In the genomic region with DNA sequence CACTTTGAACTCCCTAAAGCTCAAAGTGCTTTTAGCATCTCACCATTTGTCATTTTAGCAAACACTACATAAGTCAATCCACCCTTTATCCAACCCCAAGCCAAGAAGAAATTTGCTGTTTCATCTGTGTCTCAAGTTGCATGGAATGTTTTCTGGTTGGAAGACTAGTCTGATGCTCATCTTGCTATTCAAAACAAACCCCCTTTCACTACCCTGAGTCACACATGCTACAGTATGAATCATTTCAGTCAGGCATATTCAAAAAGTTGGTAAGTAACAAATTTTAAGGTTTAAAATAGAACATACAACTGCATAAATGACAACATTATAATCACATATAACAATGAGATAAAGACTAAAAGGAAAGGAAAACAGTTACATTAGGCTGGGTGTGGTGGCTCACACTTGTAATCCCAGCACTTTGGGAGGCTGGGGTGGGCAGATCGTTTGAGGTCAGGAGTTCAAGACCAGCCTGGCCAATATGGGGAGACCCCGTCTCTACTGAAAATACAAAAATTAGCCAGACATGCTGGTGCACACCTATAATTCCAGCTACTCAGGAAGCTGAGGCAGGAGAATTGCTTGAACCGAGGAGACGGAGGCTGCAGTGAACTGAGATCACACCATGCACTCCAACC, we compare ENCODE assay signal across 10 cellular contexts. TPM values are rescaled to one million over a fixed set of nuclear protein-coding genes. Genes with fewer than 3 reads are reported as not detected.
DNase-seq lines count a peak whose midpoint lies in the region; ATAC-seq, FAIRE-seq and TF ChIP-seq lines count a peak whose summit lies in the region.
"Had no signal": no experiment of that assay in that cellular context is flagged by ENCODE, and none has a peak within 500 bp of the region (broad histone marks: within the 10 kb centered on the region; RNA-seq: fewer than 3 reads in every experiment).

No MANE protein-coding gene starts in this region.

- H3K36me3 Mint-ChIP-seq in activated T-cell treated with anti-CD3 and anti-CD28 coated beads, Interleukin-2, amount 50 U/mL, for 4 hours (ENCODE audit: insufficient read depth): peaks cover 20% of the 10 kb centered on the region
- H3K36me3 Mint-ChIP-seq in T-helper 1 cell treated with Interleukin-12 subunit alpha and Interleukin-12 subunit beta and Interleukin-4 antibody, amounts not matched to agents 30 μg/mL and 1 μg/mL, for 36 hours (ENCODE audit: low read depth): peaks cover 30% of the 10 kb centered on the region
- H3K36me3 Mint-ChIP-seq in stimulated activated naive CD8-positive, alpha-beta T cell treated with anti-CD3 and anti-CD28 coated beads, Interleukin-15, Interleukin-2, amounts not matched to agents 100 ng/mL and 50 ng/mL, for 24 hours (ENCODE audit: low read depth): peaks cover 51% of the 10 kb centered on the region

- TF ChIP-seq POLR2A in GM12891 (IDR thresholded peaks at IDR 0.05; ENCODE audit: low read depth, low read length): no peak

- H3K79me2 ChIP-seq in fibroblast of lung (ENCODE audit: control insufficient read depth, insufficient read depth, low read length): peaks cover 11% of the 10 kb centered on the region

- no peak for DNase-seq in activated T-cell treated with anti-CD3 and anti-CD28 coated beads, Interleukin-2, amount 50 U/mL, for 4 hours
- no peak for DNase-seq in activated T-cell treated with anti-CD3 and anti-CD28 coated beads, Interleukin-2, amount 50 U/mL, for 1 hour
- DNase-seq in fibroblast of lung (ENCODE audit: low read depth in 2 of 2) (peak; percentile 96 to 98), GM12891 (ENCODE audit: insufficient read length, low spot score) (no peak)
- DNase-seq: CD4-positive, CD25-positive, alpha-beta regulatory T cell had no signal

- H3K4me1 Mint-ChIP-seq in activated T-cell treated with anti-CD3 and anti-CD28 coated beads, Interleukin-2, amount 50 U/mL, for 4 hours (ENCODE audit: low read depth): peaks cover 25% of the 10 kb centered on the region
- peaks cover 25% of the 10 kb centered on the region for H3K4me1 Mint-ChIP-seq in T-helper 1 cell treated with Interleukin-12 subunit alpha and Interleukin-12 subunit beta and Interleukin-4 antibody, amounts not matched to agents 30 μg/mL and 1 μg/mL, for 36 hours (ENCODE audit: low read depth)
- peaks cover 27% of the 10 kb centered on the region for H3K4me1 Mint-ChIP-seq in stimulated activated naive CD8-positive, alpha-beta T cell treated with anti-CD3 and anti-CD28 coated beads, Interleukin-15, Interleukin-2, amounts not matched to agents 100 ng/mL and 50 ng/mL, for 24 hours (ENCODE audit: low read depth)

- H2AFZ ChIP-seq in fibroblast of lung (ENCODE audit: low read length): no peak overlapping the region

- no peak for TF ChIP-seq CTCF in fibroblast of lung (conservative IDR thresholded peaks at IDR 0.05 in 1 of 2, IDR thresholded peaks at IDR 0.05 in 1 of 2; ENCODE audit: low read depth in 1 of 2, low read length in 2 of 2)

- H3K27ac Mint-ChIP-seq in T-helper 1 cell treated with Interleukin-12 subunit alpha and Interleukin-12 subunit beta and Interleukin-4 antibody, amounts not matched to agents 30 μg/mL and 1 μg/mL, for 36 hours: peak overlapping the region; percentile 52
- H3K27ac Mint-ChIP-seq in stimulated activated naive CD8-positive, alpha-beta T cell treated with anti-CD3 and anti-CD28 coated beads, Interleukin-15, Interleukin-2, amounts not matched to agents 100 ng/mL and 50 ng/mL, for 24 hours: peak overlapping the region; percentile 26

- FAIRE-seq in GM12891 (lab: Jason Lieb, UNC): no peak

- ATAC-seq in activated T-cell treated with anti-CD3 and anti-CD28 coated beads, Interleukin-2, amount 50 U/mL, for 4 hours: peak; percentile 91 to 94
- no peak for ATAC-seq in HG02571 (IDR thresholded peaks at IDR 0.05; ENCODE audit: unreplicated experiment)
- no peak for ATAC-seq in GM21390 (IDR thresholded peaks at IDR 0.05; ENCODE audit: unreplicated experiment)

- H3K4me3 Mint-ChIP-seq in activated T-cell treated with anti-CD3 and anti-CD28 coated beads, Interleukin-2, amount 50 U/mL, for 4 hours: no peak overlapping the region
- H3K4me3 Mint-ChIP-seq in T-helper 1 cell treated with Interleukin-12 subunit alpha and Interleukin-12 subunit beta and Interleukin-4 antibody, amounts not matched to agents 30 μg/mL and 1 μg/mL, for 36 hours: no peak overlapping the region
- H3K4me3 Mint-ChIP-seq in stimulated activated naive CD8-positive, alpha-beta T cell treated with anti-CD3 and anti-CD28 coated beads, Interleukin-15, Interleukin-2, amounts not matched to agents 100 ng/mL and 50 ng/mL, for 24 hours: peak overlapping the region; percentile 8

- H3K27ac ChIP-seq in fibroblast of lung (ENCODE audit: insufficient read depth, low read length): peak overlapping the region; percentile 87
- H3K27ac ChIP-seq: SK-N-MC had no signal

- no peaks in the 10 kb centered on the region for H4K20me1 ChIP-seq in fibroblast of lung (ENCODE audit: control insufficient read depth, extremely low read depth, insufficient read depth, low read length)

- H3K4me2 ChIP-seq in fibroblast of lung (ENCODE audit: extremely low read depth, insufficient read depth, low read length): peak overlapping the region; percentile 58

- H3K9ac ChIP-seq in fibroblast of lung (ENCODE audit: insufficient read depth, low read length): no peak overlapping the region

- H3K36me3 ChIP-seq in fibroblast of lung (ENCODE audit: control insufficient read depth, insufficient read depth, low read length): no peaks in the 10 kb centered on the region

- H3K9me3 Mint-ChIP-seq in activated T-cell treated with anti-CD3 and anti-CD28 coated beads, Interleukin-2, amount 50 U/mL, for 4 hours: no peaks in the 10 kb centered on the region
- no peaks in the 10 kb centered on the region for H3K9me3 Mint-ChIP-seq in T-helper 1 cell treated with Interleukin-12 subunit alpha and Interleukin-12 subunit beta and Interleukin-4 antibody, amounts not matched to agents 30 μg/mL and 1 μg/mL, for 36 hours
- H3K9me3 Mint-ChIP-seq in stimulated activated naive CD8-positive, alpha-beta T cell treated with anti-CD3 and anti-CD28 coated beads, Interleukin-15, Interleukin-2, amounts not matched to agents 100 ng/mL and 50 ng/mL, for 24 hours: no peaks in the 10 kb centered on the region
- H3K9me3 Mint-ChIP-seq: CD4-positive, CD25-positive, alpha-beta regulatory T cell had no signal

- H3K4me3 ChIP-seq in fibroblast of lung (replicated peaks in 1 of 4; ENCODE audit: control extremely low read depth in 1 of 4, insufficient read depth in 1 of 4, low read depth in 3 of 4, low read length in 4 of 4): no peak overlapping the region
- H3K4me3 ChIP-seq: SK-N-MC had no signal

- no peaks in the 10 kb centered on the region for H3K27me3 ChIP-seq in fibroblast of lung (ENCODE audit: control insufficient read depth, insufficient read depth, low read length)

- H3K27me3 Mint-ChIP-seq in activated T-cell treated with anti-CD3 and anti-CD28 coated beads, Interleukin-2, amount 50 U/mL, for 4 hours (ENCODE audit: low read depth): no peaks in the 10 kb centered on the region
- H3K27me3 Mint-ChIP-seq in T-helper 1 cell treated with Interleukin-12 subunit alpha and Interleukin-12 subunit beta and Interleukin-4 antibody, amounts not matched to agents 30 μg/mL and 1 μg/mL, for 36 hours (ENCODE audit: low read depth): no peaks in the 10 kb centered on the region
- no peaks in the 10 kb centered on the region for H3K27me3 Mint-ChIP-seq in stimulated activated naive CD8-positive, alpha-beta T cell treated with anti-CD3 and anti-CD28 coated beads, Interleukin-15, Interleukin-2, amounts not matched to agents 100 ng/mL and 50 ng/mL, for 24 hours
- H3K27me3 Mint-ChIP-seq: CD4-positive, CD25-positive, alpha-beta regulatory T cell had no signal

- H3K9me3 ChIP-seq in fibroblast of lung (ENCODE audit: control insufficient read depth, insufficient read depth, low read depth, low read length): no peaks in the 10 kb centered on the region

- peaks cover 20% of the 10 kb centered on the region for H3K4me1 ChIP-seq in fibroblast of lung (ENCODE audit: control insufficient read depth, extremely low read depth, insufficient read depth, low read length)

TF ChIP-seq in GM12891, 5 proteins besides CTCF, POLR2A, EP300 and RAD21:
- TF ChIP-seq SPI1 (IDR thresholded peaks at IDR 0.05; ENCODE audit: low read depth, low read length) (no peak), TAF1 (IDR thresholded peaks at IDR 0.05; ENCODE audit: low read depth, low read length) (no peak), POLR2AphosphoS5 (IDR thresholded peaks at IDR 0.05; ENCODE audit: low read depth, low read length) (no peak), POU2F2 (IDR thresholded peaks at IDR 0.05; ENCODE audit: low read depth, low read length) (no peak), PAX5 (IDR thresholded peaks at IDR 0.05; ENCODE audit: insufficient read depth, low read length, severe bottlenecking) (no peak)

RNA-seq across cellular contexts. Expression of a gene that starts 38.7 kb away (rescaled TPM):
- total RNA-seq in activated T-cell treated with anti-CD3 and anti-CD28 coated beads, Interleukin-2, amount 50 U/mL, for 4 hours: 10 to 100 TPM; 13.8 to 15.9 (median 15.0) TPM
- 24.9 and 42.6 TPM in 2 replicates for total RNA-seq in fibroblast of lung
- 20.6 and 24.5 TPM in 2 replicates for polyA plus RNA-seq in fibroblast of lung
- polyA plus RNA-seq in fibroblast of lung (2012): 13.4 and 17.6 TPM in 2 replicates
- 11.4 and 14.1 TPM in 2 replicates for polyA minus RNA-seq in fibroblast of lung (ENCODE audit: low replicate concordance)
- polyA plus RNA-seq in GM12891 (2012; ENCODE audit: low read depth, missing spikeins): 1.2 TPM

RNA-seq across cellular contexts. Expression of a gene that starts 51.1 kb away (rescaled TPM):
- total RNA-seq in activated T-cell treated with anti-CD3 and anti-CD28 coated beads, Interleukin-2, amount 50 U/mL, for 4 hours: 10 to 100 TPM; 27.4 to 36.2 (median 31.2) TPM
- 19.8 and 22.1 TPM in 2 replicates for total RNA-seq in fibroblast of lung
- polyA plus RNA-seq in fibroblast of lung: 16.4 and 19.9 TPM in 2 replicates
- polyA plus RNA-seq in fibroblast of lung (2012): 8.7 and 10.3 TPM in 2 replicates
- polyA minus RNA-seq in fibroblast of lung (ENCODE audit: low replicate concordance): 3.0 and 4.9 TPM in 2 replicates
- 5.2 TPM for polyA plus RNA-seq in GM12891 (2012; ENCODE audit: low read depth, missing spikeins)

RNA-seq across cellular contexts. Expression of a gene that starts 54.9 kb away (rescaled TPM):
- total RNA-seq in activated T-cell treated with anti-CD3 and anti-CD28 coated beads, Interleukin-2, amount 50 U/mL, for 4 hours: 10 to 100 TPM in 2 of 3 donors, 1 to 10 TPM in 1; 7.8 to 13.6 (median 11.5) TPM
- 4.1 and 6.9 TPM in 2 replicates for total RNA-seq in fibroblast of lung
- 2.3 and 2.5 TPM in 2 replicates for polyA plus RNA-seq in fibroblast of lung
- 2.9 and 3.3 TPM in 2 replicates for polyA plus RNA-seq in fibroblast of lung (2012)
- 3.8 and 9.3 TPM in 2 replicates for polyA minus RNA-seq in fibroblast of lung (ENCODE audit: low replicate concordance)
- polyA plus RNA-seq in GM12891 (2012; ENCODE audit: low read depth, missing spikeins): 0.46 TPM

Comparison
In these comparisons a context has a peak if more than half of its experiments do, and no peak if none do; other contexts are left out.
1. ATAC-seq: peak in activated T-cell treated with anti-CD3 and anti-CD28 coated beads, Interleukin-2, amount 50 U/mL, for 4 hours (2 of 2); none in HG02571 (single experiment) and GM21390 (single experiment).
2. DNase-seq: peak in fibroblast of lung (2 of 2); none in activated T-cell treated with anti-CD3 and anti-CD28 coated beads, Interleukin-2, amount 50 U/mL, for 4 hours (single experiment), activated T-cell treated with anti-CD3 and anti-CD28 coated beads, Interleukin-2, amount 50 U/mL, for 1 hour (single experiment) and GM12891 (single experiment).